Comparison of ENCODE assay signal across 1 cellular context in the genomic region with DNA sequence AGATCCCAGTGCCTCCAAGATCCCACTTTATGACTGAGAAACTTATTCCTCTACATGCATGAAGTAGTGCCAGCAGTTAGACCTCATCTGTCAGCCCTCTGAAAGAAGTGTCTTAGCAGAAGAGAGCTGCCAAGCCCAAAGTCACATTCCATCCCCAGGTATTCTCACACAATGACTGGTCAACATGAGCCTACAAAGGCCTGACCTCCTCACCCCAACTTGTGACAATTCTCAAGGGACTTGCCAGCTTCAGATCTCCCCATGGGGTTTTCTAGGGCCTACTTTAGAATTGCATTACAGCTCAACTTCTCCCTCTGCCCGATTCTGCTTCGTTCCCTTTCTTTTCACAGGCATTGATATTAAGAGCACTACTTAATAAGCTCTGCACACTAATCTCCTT.
TF ChIP-seq lines count a peak whose summit lies in the region.

No MANE protein-coding gene starts in this region.

TF ChIP-seq in K562, 482 proteins besides CTCF, POLR2A, EP300 and RAD21 (continued from another document):
- TF ChIP-seq RHOXF2B (CRISPR knock-in tag; conservative IDR thresholded peaks at IDR 0.05) (no peak), ELF2 (CRISPR knock-in tag; IDR thresholded peaks at IDR 0.05) (no peak), KAT2B (IDR thresholded peaks at IDR 0.05; ENCODE audit: low read depth, low read length) (no peak), FOXA1 (IDR thresholded peaks at IDR 0.05; ENCODE audit: borderline replicate concordance) (no peak), ZSCAN32 (CRISPR knock-in tag; IDR thresholded peaks at IDR 0.05) (no peak), C11orf30 (IDR thresholded peaks at IDR 0.05; ENCODE audit: low read depth) (no peak), FOXP1 (CRISPR knock-in tag; IDR thresholded peaks at IDR 0.05) (no peak), GABPB2 (CRISPR knock-in tag; conservative IDR thresholded peaks at IDR 0.05) (no peak), ZNF224 (CRISPR knock-in tag; IDR thresholded peaks at IDR 0.05) (no peak), RFX1 (IDR thresholded peaks at IDR 0.05) (no peak), SREBF2 (CRISPR knock-in tag; IDR thresholded peaks at IDR 0.05) (no peak)
TF ChIP-seq in K562: peak in this region for 0.
